In genomic region chr3:2839886-2840285, GRCh38 we compare ENCODE assay signal across 20 cellular contexts.
DNase-seq lines count a peak whose midpoint lies in the region; ATAC-seq and TF ChIP-seq lines count a peak whose summit lies in the region.
"Had no signal": no experiment of that assay in that cellular context is flagged by ENCODE, and none has a peak within 500 bp of the region (broad histone marks: within the 10 kb centered on the region; RNA-seq: fewer than 3 reads in every experiment).

No MANE protein-coding gene starts in this region.

- no peaks in the 10 kb centered on the region for H3K27me3 ChIP-seq in left lung

- no peaks in the 10 kb centered on the region for H3K36me3 ChIP-seq in left lung

- H3K27ac ChIP-seq in left lung: no peak overlapping the region
- H3K27ac ChIP-seq: KMS-11, PC-9 had no signal

- H3K9me3 Mint-ChIP-seq in activated T-cell treated with anti-CD3 and anti-CD28 coated beads, Interleukin-2, amount 50 U/mL, for 24 hours: no peaks in the 10 kb centered on the region
- peaks cover 75% of the 10 kb centered on the region for H3K9me3 Mint-ChIP-seq in WTC11

- no peaks in the 10 kb centered on the region for H3K4me1 Mint-ChIP-seq in activated T-cell treated with anti-CD3 and anti-CD28 coated beads, Interleukin-2, amount 50 U/mL, for 24 hours (ENCODE audit: low read depth)
- no peaks in the 10 kb centered on the region for H3K4me1 Mint-ChIP-seq in WTC11
- H3K4me1 Mint-ChIP-seq: B cell; CD4-positive, CD25-positive, alpha-beta regulatory T cell had no signal

- no peaks in the 10 kb centered on the region for H3K36me3 Mint-ChIP-seq in activated T-cell treated with anti-CD3 and anti-CD28 coated beads, Interleukin-2, amount 50 U/mL, for 24 hours (ENCODE audit: low read depth)
- H3K36me3 Mint-ChIP-seq in WTC11: peaks cover 53% of the 10 kb centered on the region
- H3K36me3 Mint-ChIP-seq: CD4-positive, CD25-positive, alpha-beta regulatory T cell had no signal

- TF ChIP-seq CTCF in left lung (IDR thresholded peaks at IDR 0.05) (no peak), WTC11 (IDR thresholded peaks at IDR 0.05) (no peak)

- H3K27me3 Mint-ChIP-seq in activated T-cell treated with anti-CD3 and anti-CD28 coated beads, Interleukin-2, amount 50 U/mL, for 24 hours: peaks cover 2% of the 10 kb centered on the region
- peaks cover 7% of the 10 kb centered on the region for H3K27me3 Mint-ChIP-seq in WTC11 (ENCODE audit: low read depth)
- H3K27me3 Mint-ChIP-seq: B cell; CD4-positive, CD25-positive, alpha-beta regulatory T cell had no signal

- CTCF ChIA-PET in WTC11 (lab: Charles Lee): no interaction called here

- intact Hi-C loops in left lung (cut with DNase I): no loop called here

- DNase-seq in H4 (ENCODE audit: low spot score) (peak; percentile 38), M059J (ENCODE audit: low read depth) (peak; percentile 0), fibroblast of peridontal ligament (ENCODE audit: extremely low read depth) (peak; percentile 25), left lung (no peak), NCI-H1694 (lab: John Stamatoyannopoulos, UW) (no peak), WTC11 (ENCODE audit: low spot score) (no peak)
- DNase-seq in activated T-cell treated with anti-CD3 and anti-CD28 coated beads, Interleukin-2, amount 50 U/mL, for 24 hours: no peak
- DNase-seq: Caco-2; CD4-positive, CD25-positive, alpha-beta regulatory T cell; DMS153; HFFc6; MM.1S; NCI-H1092 treated with DMSO at 0.1 percent for 48 hours; NCI-H187; NCI-H2171; NCI-H446 treated with DMSO at 0.1 percent for 48 hours; PC-9; SK-N-SH had no signal

- no peak overlapping the region for H3K27ac Mint-ChIP-seq in activated T-cell treated with anti-CD3 and anti-CD28 coated beads, Interleukin-2, amount 50 U/mL, for 24 hours
- no peak overlapping the region for H3K27ac Mint-ChIP-seq in WTC11
- H3K27ac Mint-ChIP-seq: B cell; CD4-positive, CD25-positive, alpha-beta regulatory T cell; HFFc6 had no signal

- POLR2A ChIA-PET in WTC11 (lab: Charles Lee): no interaction called here

- ATAC-seq in left lung: peak; percentile 26
- no peak for ATAC-seq in WTC11

- no peaks in the 10 kb centered on the region for H3K9me3 ChIP-seq in left lung
- H3K9me3 ChIP-seq: Caco-2, SK-N-SH had no signal

- no peak overlapping the region for H3K4me3 Mint-ChIP-seq in activated T-cell treated with anti-CD3 and anti-CD28 coated beads, Interleukin-2, amount 50 U/mL, for 24 hours
- no peak overlapping the region for H3K4me3 Mint-ChIP-seq in WTC11
- H3K4me3 Mint-ChIP-seq: B cell; CD4-positive, CD25-positive, alpha-beta regulatory T cell; HFFc6 had no signal

- H3K4me3 ChIP-seq in left lung: no peak overlapping the region
- H3K4me3 ChIP-seq: PC-9 had no signal

- no peaks in the 10 kb centered on the region for H3K4me1 ChIP-seq in left lung
- H3K4me1 ChIP-seq: Caco-2 had no signal

TF ChIP-seq in WTC11, 78 proteins besides CTCF, POLR2A, EP300 and RAD21:
- TF ChIP-seq ATF1 (CRISPR knock-in tag; IDR thresholded peaks at IDR 0.05) (no peak), IRF2 (CRISPR knock-in tag; IDR thresholded peaks at IDR 0.05; ENCODE audit: borderline replicate concordance, low read depth) (no peak), NR1H2 (CRISPR knock-in tag; IDR thresholded peaks at IDR 0.05) (no peak), ZNF416 (CRISPR knock-in tag; IDR thresholded peaks at IDR 0.05) (no peak), TCF7 (CRISPR knock-in tag; IDR thresholded peaks at IDR 0.05; ENCODE audit: low read depth) (no peak), FOXK1 (CRISPR knock-in tag; IDR thresholded peaks at IDR 0.05) (no peak), SMAD4 (CRISPR knock-in tag; IDR thresholded peaks at IDR 0.05) (no peak), ZNF232 (CRISPR knock-in tag; IDR thresholded peaks at IDR 0.05) (no peak), AFF4 (CRISPR knock-in tag; IDR thresholded peaks at IDR 0.05; ENCODE audit: borderline replicate concordance) (no peak), ZNF263 (CRISPR knock-in tag; IDR thresholded peaks at IDR 0.05; ENCODE audit: low read depth) (no peak)
- TF ChIP-seq, protein P1, sequence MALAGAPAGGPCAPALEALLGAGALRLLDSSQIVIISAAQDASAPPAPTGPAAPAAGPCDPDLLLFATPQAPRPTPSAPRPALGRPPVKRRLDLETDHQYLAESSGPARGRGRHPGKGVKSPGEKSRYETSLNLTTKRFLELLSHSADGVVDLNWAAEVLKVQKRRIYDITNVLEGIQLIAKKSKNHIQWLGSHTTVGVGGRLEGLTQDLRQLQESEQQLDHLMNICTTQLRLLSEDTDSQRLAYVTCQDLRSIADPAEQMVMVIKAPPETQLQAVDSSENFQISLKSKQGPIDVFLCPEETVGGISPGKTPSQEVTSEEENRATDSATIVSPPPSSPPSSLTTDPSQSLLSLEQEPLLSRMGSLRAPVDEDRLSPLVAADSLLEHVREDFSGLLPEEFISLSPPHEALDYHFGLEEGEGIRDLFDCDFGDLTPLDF (CRISPR knock-in tag; IDR thresholded peaks at IDR 0.05): no peak
- TF ChIP-seq, protein P2, sequence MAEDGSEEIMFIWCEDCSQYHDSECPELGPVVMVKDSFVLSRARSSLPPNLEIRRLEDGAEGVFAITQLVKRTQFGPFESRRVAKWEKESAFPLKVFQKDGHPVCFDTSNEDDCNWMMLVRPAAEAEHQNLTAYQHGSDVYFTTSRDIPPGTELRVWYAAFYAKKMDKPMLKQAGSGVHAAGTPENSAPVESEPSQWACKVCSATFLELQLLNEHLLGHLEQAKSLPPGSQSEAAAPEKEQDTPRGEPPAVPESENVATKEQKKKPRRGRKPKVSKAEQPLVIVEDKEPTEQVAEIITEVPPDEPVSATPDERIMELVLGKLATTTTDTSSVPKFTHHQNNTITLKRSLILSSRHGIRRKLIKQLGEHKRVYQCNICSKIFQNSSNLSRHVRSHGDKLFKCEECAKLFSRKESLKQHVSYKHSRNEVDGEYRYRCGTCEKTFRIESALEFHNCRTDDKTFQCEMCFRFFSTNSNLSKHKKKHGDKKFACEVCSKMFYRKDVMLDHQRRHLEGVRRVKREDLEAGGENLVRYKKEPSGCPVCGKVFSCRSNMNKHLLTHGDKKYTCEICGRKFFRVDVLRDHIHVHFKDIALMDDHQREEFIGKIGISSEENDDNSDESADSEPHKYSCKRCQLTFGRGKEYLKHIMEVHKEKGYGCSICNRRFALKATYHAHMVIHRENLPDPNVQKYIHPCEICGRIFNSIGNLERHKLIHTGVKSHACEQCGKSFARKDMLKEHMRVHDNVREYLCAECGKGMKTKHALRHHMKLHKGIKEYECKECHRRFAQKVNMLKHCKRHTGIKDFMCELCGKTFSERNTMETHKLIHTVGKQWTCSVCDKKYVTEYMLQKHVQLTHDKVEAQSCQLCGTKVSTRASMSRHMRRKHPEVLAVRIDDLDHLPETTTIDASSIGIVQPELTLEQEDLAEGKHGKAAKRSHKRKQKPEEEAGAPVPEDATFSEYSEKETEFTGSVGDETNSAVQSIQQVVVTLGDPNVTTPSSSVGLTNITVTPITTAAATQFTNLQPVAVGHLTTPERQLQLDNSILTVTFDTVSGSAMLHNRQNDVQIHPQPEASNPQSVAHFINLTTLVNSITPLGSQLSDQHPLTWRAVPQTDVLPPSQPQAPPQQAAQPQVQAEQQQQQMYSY (CRISPR knock-in tag; IDR thresholded peaks at IDR 0.05): no peak

Comparison
In these comparisons a context has a peak if more than half of its experiments do, and no peak if none do; other contexts are left out.
1. DNase-seq: peak in H4 (single experiment), M059J (single experiment) and fibroblast of peridontal ligament (single experiment); none in left lung (0 of 2), activated T-cell treated with anti-CD3 and anti-CD28 coated beads, Interleukin-2, amount 50 U/mL, for 24 hours (single experiment), NCI-H1694 (single experiment) and WTC11 (single experiment).